22 cellular contexts compared by ENCODE assay signal in the genomic region with DNA sequence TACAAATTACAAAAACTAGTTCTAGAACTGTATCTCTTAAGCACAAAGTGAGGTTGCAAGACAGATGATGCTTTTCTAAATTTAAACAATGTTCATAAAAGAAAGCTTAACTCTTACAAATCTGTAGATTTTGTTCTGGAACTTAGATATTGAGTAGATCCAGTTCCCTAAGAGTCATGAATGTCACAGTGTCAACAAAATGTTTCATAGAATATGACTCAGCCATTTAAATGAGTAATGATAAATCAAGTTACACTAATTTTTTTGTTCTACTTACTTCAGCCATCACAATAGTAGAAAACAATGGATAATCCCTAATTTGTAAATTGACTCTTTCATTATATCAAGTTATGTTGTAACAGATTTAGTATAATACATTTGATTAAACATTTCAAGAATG.
"Had no signal": no experiment of that assay in that cellular context is flagged by ENCODE, and none has a peak within 500 bp of the region (broad histone marks: within the 10 kb centered on the region; RNA-seq: fewer than 3 reads in every experiment).

No MANE protein-coding gene starts in this region.

- H3K9me3 ChIP-seq: MG63, Peyer's patch, SK-N-SH had no signal

- H3K9ac ChIP-seq: SK-N-SH had no signal

- H3K27ac ChIP-seq: PC-9, Peyer's patch, RWPE1 had no signal

- ATAC-seq: T-cell had no signal

- DNase-seq: KBM-7, MG63, NCI-H1092, NCI-H1105 treated with DMSO at 0.1 percent for 48 hours, NCI-H1417 treated with DMSO at 0.1 percent for 48 hours, NCI-H146, NCI-H1694 treated with DMSO at 0.1 percent for 48 hours, NCI-H1930, NCI-H2081, NCI-H2107, NCI-H2227 treated with DMSO at 0.1 percent for 48 hours, NCI-H510A, NCI-H524 treated with DMSO at 0.1 percent for 48 hours, NCI-H69, NCI-H774, PC-9, Peyer's patch, SHP77, SK-N-SH, SW 1271, T-cell had no signal

- H3K36me3 ChIP-seq: MG63, Peyer's patch had no signal

- H3K4me1 ChIP-seq: Peyer's patch had no signal

- H3K4me3 ChIP-seq: MG63, PC-9, Peyer's patch had no signal
